Comparison of ENCODE assay signal across 10 cellular contexts in the genomic region with DNA sequence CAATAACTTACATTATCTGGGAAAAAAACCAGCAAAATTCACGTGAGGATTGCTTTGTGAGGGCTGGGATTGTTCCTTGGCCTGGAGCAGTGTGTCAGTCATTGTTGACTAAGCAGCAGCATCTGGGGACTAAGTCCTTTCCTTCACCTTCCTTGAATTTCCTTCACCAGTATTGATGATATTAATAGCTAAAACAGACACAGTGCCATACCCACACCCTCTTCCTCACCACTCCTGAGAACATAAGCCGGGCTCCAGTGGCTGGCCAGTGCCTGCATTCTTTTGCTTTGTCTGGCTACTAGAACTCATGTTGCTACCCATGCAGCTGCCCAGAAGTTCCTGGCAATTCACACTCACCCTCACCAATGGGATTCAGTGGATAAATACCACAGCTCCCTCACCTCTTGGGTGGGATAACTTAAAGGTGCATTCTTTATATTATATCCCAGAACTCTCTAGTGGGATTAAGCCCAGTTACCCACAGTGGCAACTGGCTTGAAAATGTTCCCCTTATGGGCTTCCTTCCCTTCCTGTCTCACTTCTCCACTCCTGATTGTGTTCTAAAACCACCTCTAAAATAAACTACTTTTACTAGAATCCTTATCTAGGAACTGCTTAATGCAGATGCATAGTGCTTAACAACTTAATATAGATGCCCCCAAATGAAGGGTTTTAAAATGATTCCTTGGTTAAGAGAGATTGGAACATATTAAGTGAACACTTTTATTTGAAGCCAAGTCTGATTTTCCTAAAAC. TPM values are rescaled to one million over a fixed set of nuclear protein-coding genes. Genes with fewer than 3 reads are reported as not detected.
DNase-seq lines count a peak whose midpoint lies in the region; ATAC-seq lines count a peak whose summit lies in the region.
"Had no signal": no experiment of that assay in that cellular context is flagged by ENCODE, and none has a peak within 500 bp of the region (broad histone marks: within the 10 kb centered on the region; RNA-seq: fewer than 3 reads in every experiment).

No MANE protein-coding gene starts in this region.

- H3K4me3 Mint-ChIP-seq in central memory CD8-positive, alpha-beta T cell: peak overlapping the region; percentile 29
- peak overlapping the region; percentile 78 for H3K4me3 Mint-ChIP-seq in natural killer cell treated with Interleukin-12 subunit alpha and Interleukin-12 subunit beta and Interleukin-15 and Interleukin-18, amount 100 ng/mL, for 72 hours

- no peaks in the 10 kb centered on the region for H3K9me3 Mint-ChIP-seq in central memory CD8-positive, alpha-beta T cell
- peaks cover 3% of the 10 kb centered on the region for H3K9me3 Mint-ChIP-seq in natural killer cell treated with Interleukin-12 subunit alpha and Interleukin-12 subunit beta and Interleukin-15 and Interleukin-18, amount 100 ng/mL, for 72 hours

- H3K27ac Mint-ChIP-seq in central memory CD8-positive, alpha-beta T cell (ENCODE audit: low read depth): peak overlapping the region; percentile 73
- peak overlapping the region; percentile 70 to 89 for H3K27ac Mint-ChIP-seq in natural killer cell treated with Interleukin-12 subunit alpha and Interleukin-12 subunit beta and Interleukin-15 and Interleukin-18, amount 100 ng/mL, for 72 hours

- peaks cover 71% of the 10 kb centered on the region for H3K4me1 Mint-ChIP-seq in central memory CD8-positive, alpha-beta T cell
- peaks cover 58 to 69% of the 10 kb centered on the region in 2 donors for H3K4me1 Mint-ChIP-seq in natural killer cell treated with Interleukin-12 subunit alpha and Interleukin-12 subunit beta and Interleukin-15 and Interleukin-18, amount 100 ng/mL, for 72 hours (ENCODE audit: low read depth in 2 of 2)

- ATAC-seq in GM18499 (IDR thresholded peaks at IDR 0.05; ENCODE audit: insufficient read depth, unreplicated experiment): peak; percentile 9
- peak; percentile 19 for ATAC-seq in HG02763 (IDR thresholded peaks at IDR 0.05; ENCODE audit: unreplicated experiment)
- ATAC-seq in central memory CD8-positive, alpha-beta T cell (replicated peaks; ENCODE audit: extremely low read depth, poor library complexity, severe bottlenecking): no peak
- ATAC-seq in natural killer cell treated with Interleukin-12 subunit alpha and Interleukin-12 subunit beta and Interleukin-15 and Interleukin-18, amount 100 ng/mL, for 72 hours: no peak

- no peaks in the 10 kb centered on the region for H3K27me3 Mint-ChIP-seq in central memory CD8-positive, alpha-beta T cell
- H3K27me3 Mint-ChIP-seq in natural killer cell treated with Interleukin-12 subunit alpha and Interleukin-12 subunit beta and Interleukin-15 and Interleukin-18, amount 100 ng/mL, for 72 hours: no peaks in the 10 kb centered on the region

- H3K36me3 Mint-ChIP-seq in central memory CD8-positive, alpha-beta T cell (ENCODE audit: insufficient read depth): peaks cover 3% of the 10 kb centered on the region
- H3K36me3 Mint-ChIP-seq in natural killer cell treated with Interleukin-12 subunit alpha and Interleukin-12 subunit beta and Interleukin-15 and Interleukin-18, amount 100 ng/mL, for 72 hours: peaks cover 5% of the 10 kb centered on the region

- no peak for DNase-seq in central memory CD8-positive, alpha-beta T cell (ENCODE audit: low spot score in 2 of 2)
- no peak for DNase-seq in natural killer cell treated with Interleukin-12 subunit alpha and Interleukin-12 subunit beta and Interleukin-15 and Interleukin-18, amount 100 ng/mL, for 72 hours (ENCODE audit: low spot score)
- no peak for DNase-seq in NK-92 treated with Interleukin-12 subunit alpha and Interleukin-12 subunit beta, amount 100 ng/mL, for 24 hours (lab: John Stamatoyannopoulos, UW)
- DNase-seq in SKM-1 treated with dmso at 0.1 percent for 144 hours (lab: John Stamatoyannopoulos, UW; ENCODE audit: unreplicated experiment) (no peak), germinal center (ENCODE audit: low spot score) (no peak), KG1 (lab: John Stamatoyannopoulos, UW) (no peak)
- DNase-seq: posterior cingulate gyrus had no signal

RNA-seq across cellular contexts. Expression of a gene that starts 24.0 kb away (rescaled TPM):
- 10 to 100 TPM; 12.3 to 13.4 TPM for total RNA-seq in natural killer cell treated with Interleukin-12 subunit alpha and Interleukin-12 subunit beta and Interleukin-15 and Interleukin-18, amount 100 ng/mL, for 72 hours
- total RNA-seq: G401 had no signal

Comparison
In these comparisons a context has a peak if more than half of its experiments do, and no peak if none do; other contexts are left out.
1. ATAC-seq: peak in GM18499 (single experiment) and HG02763 (single experiment); none in central memory CD8-positive, alpha-beta T cell (single experiment) and natural killer cell treated with Interleukin-12 subunit alpha and Interleukin-12 subunit beta and Interleukin-15 and Interleukin-18, amount 100 ng/mL, for 72 hours (0 of 2).